ENCODE assay signal across 9 cellular contexts in genomic region chr19:49128545-49129237, GRCh38. TPM values are rescaled to one million over a fixed set of nuclear protein-coding genes. Genes with fewer than 3 reads are reported as not detected.
DNase-seq lines count a peak whose midpoint lies in the region; ATAC-seq and TF ChIP-seq lines count a peak whose summit lies in the region.
"Had no signal": no experiment of that assay in that cellular context is flagged by ENCODE, and none has a peak within 500 bp of the region (broad histone marks: within the 10 kb centered on the region; RNA-seq: fewer than 3 reads in every experiment).

No MANE protein-coding gene starts in this region.

- peak overlapping the region; percentile 60 for H3K27ac ChIP-seq in C4-2B
- peak overlapping the region; percentile 16; the same call in 1 of the 2 replicates for H3K27ac ChIP-seq in KMS-11
- no peak overlapping the region for H3K27ac ChIP-seq in brain microvascular endothelial cell

- H3K4me3 Mint-ChIP-seq in natural killer cell = peak overlapping the region; percentile 80

- H2AFZ ChIP-seq in KMS-11 (ENCODE audit: low read depth) = peak overlapping the region; percentile 90

- no peaks in the 10 kb centered on the region for H3K36me3 Mint-ChIP-seq in natural killer cell

- DNase-seq in brain microvascular endothelial cell (no peak), natural killer cell (no peak), DMS53 treated with DMSO at 0.1 percent for 48 hours (lab: John Stamatoyannopoulos, UW; ENCODE audit: unreplicated experiment) (no peak), hippocampal formation (lab: John Stamatoyannopoulos, UW) (no peak), NCI-H526 (lab: John Stamatoyannopoulos, UW) (no peak)
- no peak for DNase-seq in stimulated activated CD4-positive, alpha-beta T cell treated with anti-CD3 and anti-CD28 coated beads, Interleukin-4, amount 100 ng/mL, for 1 hour

- H3K4me1 ChIP-seq in KMS-11 (ENCODE audit: low read depth, poor library complexity, severe bottlenecking) = peaks cover 15% of the 10 kb centered on the region

- H3K36me3 ChIP-seq in KMS-11 (ENCODE audit: insufficient read depth) = no peaks in the 10 kb centered on the region
- H3K36me3 ChIP-seq in brain microvascular endothelial cell (replicated peaks) = no peaks in the 10 kb centered on the region

- H3K79me2 ChIP-seq in KMS-11 (ENCODE audit: insufficient read depth, low read depth) = no peaks in the 10 kb centered on the region; the same call in 1 of the 2 replicates

- H3K4me3 ChIP-seq in KMS-11 (IDR thresholded peaks at IDR 0.05; ENCODE audit: insufficient read depth, low read depth, low read length) (peak overlapping the region; percentile 70), brain microvascular endothelial cell (ENCODE audit: low read depth, low read length) (peak overlapping the region; percentile 24)
- H3K4me3 ChIP-seq: mucosa of descending colon had no signal

- peak overlapping the region; percentile 48 to 81 for H3K27ac Mint-ChIP-seq in natural killer cell

- H3K4me1 Mint-ChIP-seq in natural killer cell = peaks cover 16 to 29% of the 10 kb centered on the region in 2 donors

- in situ Hi-C loops in brain microvascular endothelial cell (cut with HindIII; ENCODE audit: low pct_ligation_motif_present, low sequenced_read_pairs) = no loop called here

- H3K27me3 Mint-ChIP-seq in natural killer cell (ENCODE audit: low read depth in 2 of 2) = peaks cover 0 to 2% of the 10 kb centered on the region in 2 donors

- H4K20me1 ChIP-seq in KMS-11 (ENCODE audit: insufficient read depth) = no peaks in the 10 kb centered on the region

- TF ChIP-seq CTCF in C4-2B (conservative IDR thresholded peaks at IDR 0.05) = no peak
- TF ChIP-seq CTCF in KMS-11 (conservative IDR thresholded peaks at IDR 0.05; ENCODE audit: low read depth, low read length) = no peak
- no peak for TF ChIP-seq CTCF in brain microvascular endothelial cell (IDR thresholded peaks at IDR 0.05; ENCODE audit: low read depth, low read length, missing control alignments)
- no peak for TF ChIP-seq CTCF in natural killer cell (IDR thresholded peaks at IDR 0.05)

- peak overlapping the region; percentile 98 for H3K4me2 ChIP-seq in KMS-11

- H3K9ac ChIP-seq in KMS-11 = peak overlapping the region; percentile 52

- H3K27me3 ChIP-seq in KMS-11 (ENCODE audit: insufficient read depth, low read depth) (peaks cover 3% of the 10 kb centered on the region; the same call in 1 of the 2 replicates), brain microvascular endothelial cell (replicated peaks) (no peaks in the 10 kb centered on the region)

- no peak for ATAC-seq in natural killer cell

- intact Hi-C loops in natural killer cell (cut with micrococcal nuclease) = loop anchor here (1.0 to 2.0 kb wide), 2 partner anchors 9 to 14 kb away; partner anchors contain the start of genes C19orf73 and PPFIA3

- H3K9me3 Mint-ChIP-seq in natural killer cell = no peaks in the 10 kb centered on the region

RNA-seq across cellular contexts. Expression of gene PPFIA3, which starts 9.3 kb away (rescaled TPM):
- 1 to 10 TPM; 5.3 to 5.5 (median 5.3) TPM for total RNA-seq in natural killer cell

RNA-seq across cellular contexts. Expression of gene C19orf73, which starts 9.7 kb away (rescaled TPM):
- total RNA-seq in natural killer cell = 1 to 10 TPM; 2.3 to 2.7 (median 2.7) TPM

RNA-seq across cellular contexts. Expression of gene LIN7B, which starts 14.5 kb away (rescaled TPM):
- 1 to 10 TPM; 6.2 to 8.8 (median 6.5) TPM for total RNA-seq in natural killer cell

RNA-seq across cellular contexts. Expression of gene HRC, which starts 26.5 kb away (rescaled TPM):
- total RNA-seq in natural killer cell = not detected

RNA-seq across cellular contexts. Expression of gene TRPM4, which starts 28.9 kb away (rescaled TPM):
- under 1 TPM in 1 of 3 donors, not detected in 2; 0.20 TPM for total RNA-seq in natural killer cell
